In the genomic region with DNA sequence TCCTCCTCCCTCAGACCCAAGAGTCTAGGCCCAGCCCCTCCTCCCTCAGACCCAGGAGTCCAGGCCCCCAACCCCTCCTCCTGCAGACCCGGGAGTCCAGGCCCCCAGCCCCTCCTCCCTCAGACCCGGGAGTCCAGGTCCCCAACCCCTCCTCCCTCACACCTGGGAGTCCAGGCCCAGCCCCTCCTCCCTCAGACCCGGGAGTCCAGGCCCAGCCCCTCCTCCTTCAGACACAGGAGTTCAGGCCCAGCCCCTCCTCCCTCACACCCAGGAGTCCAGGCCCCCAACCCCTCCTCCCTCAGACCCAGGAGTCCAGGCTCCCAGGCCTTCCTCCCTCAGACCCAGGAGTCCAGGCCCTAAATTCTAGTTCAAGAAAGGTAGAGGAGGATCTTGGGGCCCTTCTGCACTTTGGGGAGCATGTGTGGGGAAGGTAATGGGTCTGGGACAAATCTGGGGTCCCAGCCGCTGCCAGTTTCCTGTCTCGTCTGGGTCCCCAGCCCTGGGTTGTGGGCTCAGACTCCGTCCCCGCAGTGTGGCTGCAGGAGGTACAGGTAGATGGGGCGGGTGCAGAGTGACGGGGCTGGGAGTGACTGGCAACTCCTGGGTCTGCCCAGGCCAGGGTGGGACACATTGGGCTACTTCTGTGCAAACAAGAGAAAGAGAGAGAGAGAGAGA, we compare ENCODE assay signal across 16 cellular contexts. TPM values are rescaled to one million over a fixed set of nuclear protein-coding genes. Genes with fewer than 3 reads are reported as not detected.
DNase-seq lines count a peak whose midpoint lies in the region; ATAC-seq and TF ChIP-seq lines count a peak whose summit lies in the region.
"Had no signal": no experiment of that assay in that cellular context is flagged by ENCODE, and none has a peak within 500 bp of the region (broad histone marks: within the 10 kb centered on the region; RNA-seq: fewer than 3 reads in every experiment).

No MANE protein-coding gene starts in this region.

- peak overlapping the region; percentile 69 for H2BK120ac ChIP-seq in mesenchymal stem cell (ENCODE audit: low read depth, low read length)

- no peak overlapping the region for H3K4me3 Mint-ChIP-seq in activated naive CD8-positive, alpha-beta T cell
- no peak overlapping the region for H3K4me3 Mint-ChIP-seq in activated naive CD8-positive, alpha-beta T cell treated with anti-CD3 and anti-CD28 coated beads for 36 hours
- peak overlapping the region; percentile 45 for H3K4me3 Mint-ChIP-seq in type B pancreatic cell

- peak overlapping the region; percentile 92 for H2BK5ac ChIP-seq in mesenchymal stem cell (ENCODE audit: low read depth, low read length, poor library complexity, severe bottlenecking)

- H3K14ac ChIP-seq in mesenchymal stem cell (ENCODE audit: low read length in 2 of 2), result no peak overlapping the region

- H3K9ac ChIP-seq in mesenchymal stem cell (ENCODE audit: low read length), result no peak overlapping the region

- H3K36me3 ChIP-seq in SJSA1 (peaks cover 14% of the 10 kb centered on the region), mesenchymal stem cell (ENCODE audit: control insufficient read depth in 1 of 2, insufficient read depth in 2 of 2, low read depth in 1 of 2, low read length in 2 of 2) (peaks cover 0 to 2% of the 10 kb centered on the region in 2 experiments), MG63 (no peaks in the 10 kb centered on the region)
- H3K36me3 ChIP-seq: cardiac muscle cell, ovary had no signal

- H3K4ac ChIP-seq in mesenchymal stem cell (ENCODE audit: low read depth in 1 of 2, low read length in 2 of 2), result peak overlapping the region; percentile 28 to 63

- peaks cover 16% of the 10 kb centered on the region for H3K4me1 Mint-ChIP-seq in activated naive CD8-positive, alpha-beta T cell (ENCODE audit: low read depth)
- peaks cover 13% of the 10 kb centered on the region for H3K4me1 Mint-ChIP-seq in activated naive CD8-positive, alpha-beta T cell treated with anti-CD3 and anti-CD28 coated beads for 36 hours
- H3K4me1 Mint-ChIP-seq in type B pancreatic cell (ENCODE audit: unreplicated experiment), result peaks cover 18% of the 10 kb centered on the region

- H3K18ac ChIP-seq in mesenchymal stem cell (ENCODE audit: low read depth in 1 of 2, low read length in 2 of 2), result peak overlapping the region; percentile 72 to 85

- H3K27ac Mint-ChIP-seq in activated naive CD8-positive, alpha-beta T cell, result peak overlapping the region; percentile 61
- no peak overlapping the region for H3K27ac Mint-ChIP-seq in activated naive CD8-positive, alpha-beta T cell treated with anti-CD3 and anti-CD28 coated beads for 36 hours
- H3K27ac Mint-ChIP-seq in type B pancreatic cell, result peak overlapping the region; percentile 33
- H3K27ac Mint-ChIP-seq: activated naive CD4-positive, alpha-beta T cell treated with anti-CD3 and anti-CD28 coated beads, Interleukin-2, amount 50 U/mL, for 72 hours had no signal

- peaks cover 2% of the 10 kb centered on the region for H3K36me3 Mint-ChIP-seq in activated naive CD8-positive, alpha-beta T cell
- H3K36me3 Mint-ChIP-seq in activated naive CD8-positive, alpha-beta T cell treated with anti-CD3 and anti-CD28 coated beads for 36 hours, result no peaks in the 10 kb centered on the region
- no peaks in the 10 kb centered on the region for H3K36me3 Mint-ChIP-seq in type B pancreatic cell
- H3K36me3 Mint-ChIP-seq: activated naive CD4-positive, alpha-beta T cell treated with anti-CD3 and anti-CD28 coated beads, Interleukin-2, amount 50 U/mL, for 72 hours had no signal

- no peak for ATAC-seq in HG02642 (IDR thresholded peaks at IDR 0.05; ENCODE audit: poor library complexity, unreplicated experiment)

- TF ChIP-seq CTCF in type B pancreatic cell (conservative IDR thresholded peaks at IDR 0.05), result no peak

- H2AK5ac ChIP-seq in mesenchymal stem cell (ENCODE audit: low read length, severe bottlenecking), result peak overlapping the region; percentile 87

- H3K27ac ChIP-seq in SJSA1 (peak overlapping the region; percentile 92), mesenchymal stem cell (ENCODE audit: low read length, poor library complexity, severe bottlenecking) (peak overlapping the region; percentile 93)
- H3K27ac ChIP-seq: cardiac muscle cell, ovary had no signal

- no peak overlapping the region for H3K4me2 ChIP-seq in mesenchymal stem cell (ENCODE audit: low read length, poor library complexity, severe bottlenecking)

- DNase-seq in activated naive CD8-positive, alpha-beta T cell treated with anti-CD3 and anti-CD28 coated beads for 36 hours, result no peak
- DNase-seq in SJSA1 (ENCODE audit: low read depth in 1 of 2, low spot score in 2 of 2) (peak in 1 of 2 experiments; percentile 38), mesenchymal stem cell (no peak), type B pancreatic cell (ENCODE audit: extremely low spot score, unreplicated experiment) (no peak), Ammon's horn (ENCODE audit: low spot score) (no peak), MG63 (no peak)
- DNase-seq: effector CD8-positive, alpha-beta T cell; NCI-H2029 treated with DMSO at 0.1 percent for 48 hours; ovary; stimulated activated CD4-positive, alpha-beta T cell treated with anti-CD3 and anti-CD28 coated beads, Interleukin-12 subunit alpha, Interleukin-12 subunit beta, amount 100 ng/mL, for 4 hours had no signal

- H3K79me1 ChIP-seq in mesenchymal stem cell (replicated peaks; ENCODE audit: low read length, poor library complexity, severe bottlenecking), result no peaks in the 10 kb centered on the region

- no peak overlapping the region for H3K4me3 ChIP-seq in SJSA1
- H3K4me3 ChIP-seq in mesenchymal stem cell (ENCODE audit: insufficient read depth in 1 of 2, low read depth in 1 of 2, low read length in 2 of 2), result no peak overlapping the region
- no peak overlapping the region for H3K4me3 ChIP-seq in MG63
- H3K4me3 ChIP-seq: cardiac muscle cell, ovary had no signal

- WGBS in mesenchymal stem cell, result 60% methylated on average over 8 of the region's 9 CpGs

- H3K27me3 ChIP-seq in SJSA1 (replicated peaks), result no peaks in the 10 kb centered on the region
- H3K27me3 ChIP-seq in mesenchymal stem cell (ENCODE audit: control insufficient read depth in 1 of 2, insufficient read depth in 1 of 2, low read length in 2 of 2), result peaks cover 0 to 22% of the 10 kb centered on the region in 2 experiments
- H3K27me3 ChIP-seq in MG63, result peaks cover 11% of the 10 kb centered on the region

- H3K9me3 ChIP-seq in SJSA1 (replicated peaks) (no peaks in the 10 kb centered on the region), mesenchymal stem cell (ENCODE audit: control insufficient read depth, low read length) (no peaks in the 10 kb centered on the region), MG63 (no peaks in the 10 kb centered on the region)
- H3K9me3 ChIP-seq: ovary had no signal

- no peaks in the 10 kb centered on the region for H3K9me3 Mint-ChIP-seq in activated naive CD8-positive, alpha-beta T cell (ENCODE audit: low read depth)
- H3K9me3 Mint-ChIP-seq in activated naive CD8-positive, alpha-beta T cell treated with anti-CD3 and anti-CD28 coated beads for 36 hours, result no peaks in the 10 kb centered on the region
- H3K9me3 Mint-ChIP-seq in type B pancreatic cell, result no peaks in the 10 kb centered on the region
- H3K9me3 Mint-ChIP-seq: activated naive CD4-positive, alpha-beta T cell treated with anti-CD3 and anti-CD28 coated beads, Interleukin-2, amount 50 U/mL, for 72 hours had no signal

- peak overlapping the region; percentile 1 for H4K91ac ChIP-seq in mesenchymal stem cell (ENCODE audit: low read length)

- H4K8ac ChIP-seq in mesenchymal stem cell (ENCODE audit: low read length), result peak overlapping the region; percentile 78

- peak overlapping the region in 1 of 2 experiments; percentile 85 for H2BK12ac ChIP-seq in mesenchymal stem cell (ENCODE audit: low read length in 2 of 2)

- H2BK15ac ChIP-seq in mesenchymal stem cell (ENCODE audit: low read depth, poor library complexity, severe bottlenecking), result no peak overlapping the region

- H3K23ac ChIP-seq in mesenchymal stem cell (ENCODE audit: low read length in 2 of 2), result no peak overlapping the region

- H3K27me3 Mint-ChIP-seq in activated naive CD8-positive, alpha-beta T cell, result peaks cover 18% of the 10 kb centered on the region
- peaks cover 67% of the 10 kb centered on the region for H3K27me3 Mint-ChIP-seq in activated naive CD8-positive, alpha-beta T cell treated with anti-CD3 and anti-CD28 coated beads for 36 hours
- peaks cover 50% of the 10 kb centered on the region for H3K27me3 Mint-ChIP-seq in type B pancreatic cell

- H3K4me1 ChIP-seq in SJSA1 (replicated peaks) (peaks cover 55% of the 10 kb centered on the region), mesenchymal stem cell (ENCODE audit: control insufficient read depth, insufficient read depth, low read depth, low read length) (peaks cover 65% of the 10 kb centered on the region)

- no peak overlapping the region for H2AFZ ChIP-seq in mesenchymal stem cell (ENCODE audit: low read depth, low read length)

RNA-seq across cellular contexts. Expression of a gene that starts 3.2 kb away (rescaled TPM):
- not detected for total RNA-seq in activated naive CD8-positive, alpha-beta T cell treated with anti-CD3 and anti-CD28 coated beads for 36 hours
- total RNA-seq in SJSA1 (2014; rRNA removed; shearing (Covaris generic)), result not detected in 2 replicates
- 0.26 TPM for polyA plus RNA-seq in mesenchymal stem cell (2013, experiment 1 of 2)
- 0.08 TPM for polyA plus RNA-seq in mesenchymal stem cell (2013, experiment 2 of 2)
- 2.6 and 2.8 TPM in 2 replicates for total RNA-seq in type B pancreatic cell (ENCODE audit: low replicate concordance)
- not detected in 2 replicates for total RNA-seq in MG63 (2014; rRNA removed; shearing (Covaris generic); ENCODE audit: low replicate concordance)
- total RNA-seq: activated naive CD4-positive, alpha-beta T cell treated with anti-CD3 and anti-CD28 coated beads, Interleukin-2, amount 50 U/mL, for 72 hours; cardiac muscle cell; CD8-positive, alpha-beta memory T cell; T-helper 2 cell treated with Interferon-gamma antibody and Interleukin-4, amounts not matched to agents 100 ng/mL and 5 ng/mL, for 36 hours had no signal
- polyA plus RNA-seq: CD8-positive, alpha-beta memory T cell; ovary had no signal

RNA-seq across cellular contexts. Expression of a gene that starts 3.2 kb away (rescaled TPM):
- total RNA-seq in activated naive CD8-positive, alpha-beta T cell treated with anti-CD3 and anti-CD28 coated beads for 36 hours, result not detected
- total RNA-seq in SJSA1 (2014; rRNA removed; shearing (Covaris generic)), result 116 and 141 TPM in 2 replicates
- polyA plus RNA-seq in mesenchymal stem cell (2013, experiment 1 of 2), result 6.4 TPM
- polyA plus RNA-seq in mesenchymal stem cell (2013, experiment 2 of 2), result 6.1 TPM
- total RNA-seq in type B pancreatic cell (ENCODE audit: low replicate concordance), result 0.46 and 0.48 TPM in 2 replicates
- 0.95 TPM in 1 of 2 replicates, not detected in the other for total RNA-seq in MG63 (2014; rRNA removed; shearing (Covaris generic); ENCODE audit: low replicate concordance)
- polyA plus RNA-seq: cardiac muscle cell; CD8-positive, alpha-beta memory T cell had no signal

RNA-seq across cellular contexts. Expression of a gene that starts 10.4 kb away (rescaled TPM):
- total RNA-seq in activated naive CD8-positive, alpha-beta T cell treated with anti-CD3 and anti-CD28 coated beads for 36 hours, result not detected
- total RNA-seq in SJSA1 (2014; rRNA removed; shearing (Covaris generic)), result 0.03 TPM in 1 of 2 replicates, not detected in the other
- not detected for polyA plus RNA-seq in mesenchymal stem cell (2013, experiment 1 of 2)
- polyA plus RNA-seq in mesenchymal stem cell (2013, experiment 2 of 2), result not detected
- total RNA-seq in type B pancreatic cell (ENCODE audit: low replicate concordance), result not detected in 2 replicates
- total RNA-seq in MG63 (2014; rRNA removed; shearing (Covaris generic); ENCODE audit: low replicate concordance), result not detected in 2 replicates
- total RNA-seq: activated naive CD4-positive, alpha-beta T cell treated with anti-CD3 and anti-CD28 coated beads, Interleukin-2, amount 50 U/mL, for 72 hours; cardiac muscle cell; CD8-positive, alpha-beta memory T cell; ovary; T-helper 2 cell treated with Interferon-gamma antibody and Interleukin-4, amounts not matched to agents 100 ng/mL and 5 ng/mL, for 36 hours had no signal
- polyA plus RNA-seq: cardiac muscle cell; CD8-positive, alpha-beta memory T cell; ovary had no signal

RNA-seq across cellular contexts. Expression of a gene that starts 10.6 kb away (rescaled TPM):
- total RNA-seq in activated naive CD8-positive, alpha-beta T cell treated with anti-CD3 and anti-CD28 coated beads for 36 hours, result 10 to 100 TPM; 10.1 to 10.8 TPM
- not detected in 2 replicates for total RNA-seq in SJSA1 (2014; rRNA removed; shearing (Covaris generic))
- polyA plus RNA-seq in mesenchymal stem cell (2013, experiment 1 of 2), result 0.18 TPM
- 0.10 TPM for polyA plus RNA-seq in mesenchymal stem cell (2013, experiment 2 of 2)
- 8.1 and 14.0 TPM in 2 replicates for total RNA-seq in type B pancreatic cell (ENCODE audit: low replicate concordance)
- 3.5 TPM in 1 of 2 replicates, not detected in the other for total RNA-seq in MG63 (2014; rRNA removed; shearing (Covaris generic); ENCODE audit: low replicate concordance)

RNA-seq across cellular contexts. Expression of a gene that starts 12.3 kb away (rescaled TPM):
- 1,000 to 10,000 TPM; 2,585 to 2,613 TPM for total RNA-seq in activated naive CD8-positive, alpha-beta T cell treated with anti-CD3 and anti-CD28 coated beads for 36 hours
- 243 and 543 TPM in 2 replicates for total RNA-seq in SJSA1 (2014; rRNA removed; shearing (Covaris generic))
- 3,020 TPM for polyA plus RNA-seq in mesenchymal stem cell (2013, experiment 1 of 2)
- 2,919 TPM for polyA plus RNA-seq in mesenchymal stem cell (2013, experiment 2 of 2)
- 1,799 and 2,072 TPM in 2 replicates for total RNA-seq in type B pancreatic cell (ENCODE audit: low replicate concordance)
- total RNA-seq in MG63 (2014; rRNA removed; shearing (Covaris generic); ENCODE audit: low replicate concordance), result 127 and 409 TPM in 2 replicates

Comparison
In these comparisons a context has a peak if more than half of its experiments do, and no peak if none do; other contexts are left out.
1. RNA of a gene that starts 3.2 kb away (total RNA-seq): 116 to 141 TPM in SJSA1; 0.95 TPM in MG63, 0.46 to 0.48 TPM in type B pancreatic cell and not detected in activated naive CD8-positive, alpha-beta T cell treated with anti-CD3 and anti-CD28 coated beads for 36 hours; every median in the first group is over 10 times any median in the second.